Comparison of ENCODE assay signal across 15 cellular contexts in the genomic region with DNA sequence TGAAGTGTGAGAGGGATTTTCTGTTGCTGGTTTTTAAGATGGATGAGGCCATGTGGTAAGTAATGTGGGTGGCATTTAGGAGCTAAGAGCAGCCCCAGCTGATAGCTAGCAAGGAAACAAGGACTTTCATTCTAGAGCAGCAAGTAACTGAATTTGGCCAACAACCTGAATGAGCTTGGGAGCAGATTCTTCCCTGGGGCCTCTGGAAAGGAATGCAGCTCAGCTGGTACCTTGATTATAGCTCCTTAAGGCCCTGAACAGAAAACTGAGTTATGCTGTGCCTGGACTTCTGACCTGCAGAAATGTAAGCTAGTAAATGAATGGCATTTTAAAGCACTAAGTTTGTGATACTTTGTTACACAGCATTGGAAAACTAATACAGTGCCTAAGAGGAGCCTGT.
"Had no signal": no experiment of that assay in that cellular context is flagged by ENCODE, and none has a peak within 500 bp of the region (broad histone marks: within the 10 kb centered on the region; RNA-seq: fewer than 3 reads in every experiment).

No MANE protein-coding gene starts in this region.

- H3K27me3 Mint-ChIP-seq: activated CD4-positive, alpha-beta T cell treated with anti-CD3 and anti-CD28 coated beads for 36 hours had no signal

- H3K27ac Mint-ChIP-seq: activated CD4-positive, alpha-beta T cell treated with anti-CD3 and anti-CD28 coated beads for 36 hours; activated CD8-positive, alpha-beta T cell treated with anti-CD3 and anti-CD28 coated beads for 36 hours; T-helper 1 cell treated with Interleukin-12 subunit alpha and Interleukin-12 subunit beta and Interleukin-4 antibody, amounts not matched to agents 30 μg/mL and 1 μg/mL, for 36 hours had no signal

- DNase-seq: activated CD4-positive, alpha-beta T cell treated with anti-CD3 and anti-CD28 coated beads for 36 hours; activated CD4-positive, alpha-beta T cell treated with anti-CD3 and anti-CD28 coated beads, Interleukin-2, amount 50 U/mL, for 1 hour; activated CD8-positive, alpha-beta memory T cell treated with anti-CD3 and anti-CD28 coated beads, Interleukin-2, amount 50 U/mL, for 4 hours; activated CD8-positive, alpha-beta T cell treated with anti-CD3 and anti-CD28 coated beads for 36 hours; activated naive CD4-positive, alpha-beta T cell treated with anti-CD3 and anti-CD28 coated beads, Interleukin-2, amount 50 U/mL, for 16 hours; aorta; central memory CD4-positive, alpha-beta T cell; NCI-H1105 treated with DMSO at 0.1 percent for 48 hours; NCI-H1436 treated with DMSO at 0.1 percent for 48 hours; NCI-H187; NCI-H2081; PC-9; SHP77 treated with DMSO at 0.1 percent for 48 hours had no signal

- H3K4me2 ChIP-seq: PC-9 had no signal

- H3K4me3 ChIP-seq: K562, PC-9 had no signal

- H3K27ac ChIP-seq: PC-9 had no signal

- H3K9me3 Mint-ChIP-seq: activated CD8-positive, alpha-beta T cell treated with anti-CD3 and anti-CD28 coated beads for 36 hours; T-helper 1 cell treated with Interleukin-12 subunit alpha and Interleukin-12 subunit beta and Interleukin-4 antibody, amounts not matched to agents 30 μg/mL and 1 μg/mL, for 36 hours had no signal

- H3K4me3 Mint-ChIP-seq: activated CD4-positive, alpha-beta T cell treated with anti-CD3 and anti-CD28 coated beads for 36 hours; activated CD8-positive, alpha-beta T cell treated with anti-CD3 and anti-CD28 coated beads for 36 hours; T-helper 1 cell treated with Interleukin-12 subunit alpha and Interleukin-12 subunit beta and Interleukin-4 antibody, amounts not matched to agents 30 μg/mL and 1 μg/mL, for 36 hours had no signal
